ENCODE assay signal across 16 cellular contexts in genomic region chr10:12597176-12597575, GRCh38.
DNase-seq lines count a peak whose midpoint lies in the region; ATAC-seq and TF ChIP-seq lines count a peak whose summit lies in the region.
"Had no signal": no experiment of that assay in that cellular context is flagged by ENCODE, and none has a peak within 500 bp of the region (broad histone marks: within the 10 kb centered on the region; RNA-seq: fewer than 3 reads in every experiment).

No MANE protein-coding gene starts in this region.

- H3K36me3 ChIP-seq in A673 (ENCODE audit: insufficient read depth, low read length, poor library complexity, severe bottlenecking): no peaks in the 10 kb centered on the region
- H3K36me3 ChIP-seq: HAP-1 had no signal

- H3K27me3 ChIP-seq in A673 (replicated peaks; ENCODE audit: insufficient read depth, low read depth, low read length, poor library complexity): no peaks in the 10 kb centered on the region
- no peaks in the 10 kb centered on the region for H3K27me3 ChIP-seq in CD4-positive, alpha-beta T cell (ENCODE audit: control insufficient read depth, insufficient read depth, low read length)

- no TSS peak for BruUV-seq in A673 (replicated peaks; lab: Mats Ljungman, UMichigan)

- peak overlapping the region; percentile 96 for H3K27ac Mint-ChIP-seq in CD4-positive, alpha-beta T cell
- H3K27ac Mint-ChIP-seq in activated T-helper 17 cell treated with anti-CD3 and anti-CD28 coated beads, Interleukin-2, amount 50 U/mL, for 72 hours: no peak overlapping the region
- peak overlapping the region; percentile 36 for H3K27ac Mint-ChIP-seq in stimulated activated effector memory CD8-positive, alpha-beta T cell treated with anti-CD3 and anti-CD28 coated beads, Interleukin-12 subunit alpha, Interleukin-12 subunit beta, amount 100 ng/mL, for 72 hours

- peak overlapping the region; percentile 28 for H3K27ac ChIP-seq in A673 (ENCODE audit: low read depth, low read length, poor library complexity, severe bottlenecking)
- H3K27ac ChIP-seq in CD4-positive, alpha-beta T cell (ENCODE audit: low read depth, low read length): no peak overlapping the region
- H3K27ac ChIP-seq: C4-2B, GM23248 had no signal

- intact Hi-C loops in A673 (cut with micrococcal nuclease; ENCODE audit: unreplicated experiment): no loop called here
- intact Hi-C loops in CD4-positive, alpha-beta T cell (cut with DNase I, micrococcal nuclease): no loop called here

- H3K4me1 Mint-ChIP-seq in CD4-positive, alpha-beta T cell (ENCODE audit: low read depth): peaks cover 80% of the 10 kb centered on the region
- peaks cover 51% of the 10 kb centered on the region for H3K4me1 Mint-ChIP-seq in activated T-helper 17 cell treated with anti-CD3 and anti-CD28 coated beads, Interleukin-2, amount 50 U/mL, for 72 hours
- H3K4me1 Mint-ChIP-seq in stimulated activated effector memory CD8-positive, alpha-beta T cell treated with anti-CD3 and anti-CD28 coated beads, Interleukin-12 subunit alpha, Interleukin-12 subunit beta, amount 100 ng/mL, for 72 hours: peaks cover 38% of the 10 kb centered on the region

- peaks cover 8% of the 10 kb centered on the region for H3K36me3 Mint-ChIP-seq in CD4-positive, alpha-beta T cell (ENCODE audit: low read depth)
- H3K36me3 Mint-ChIP-seq in activated T-helper 17 cell treated with anti-CD3 and anti-CD28 coated beads, Interleukin-2, amount 50 U/mL, for 72 hours (ENCODE audit: low read depth): no peaks in the 10 kb centered on the region
- H3K36me3 Mint-ChIP-seq in stimulated activated effector memory CD8-positive, alpha-beta T cell treated with anti-CD3 and anti-CD28 coated beads, Interleukin-12 subunit alpha, Interleukin-12 subunit beta, amount 100 ng/mL, for 72 hours: peaks cover 9% of the 10 kb centered on the region

- H3K27me3 Mint-ChIP-seq in CD4-positive, alpha-beta T cell: no peaks in the 10 kb centered on the region
- H3K27me3 Mint-ChIP-seq in activated T-helper 17 cell treated with anti-CD3 and anti-CD28 coated beads, Interleukin-2, amount 50 U/mL, for 72 hours: no peaks in the 10 kb centered on the region
- H3K27me3 Mint-ChIP-seq: B cell; CD4-positive, alpha-beta memory T cell; IgD-negative memory B cell had no signal

- H3K4me1 ChIP-seq in A673 (ENCODE audit: insufficient read depth, low read length, poor library complexity, severe bottlenecking): peaks cover 20% of the 10 kb centered on the region
- H3K4me1 ChIP-seq: HAP-1 had no signal

- H3K9me3 Mint-ChIP-seq in CD4-positive, alpha-beta T cell: peaks cover 3% of the 10 kb centered on the region
- H3K9me3 Mint-ChIP-seq in activated T-helper 17 cell treated with anti-CD3 and anti-CD28 coated beads, Interleukin-2, amount 50 U/mL, for 72 hours: peaks cover 8% of the 10 kb centered on the region
- peaks cover 5% of the 10 kb centered on the region for H3K9me3 Mint-ChIP-seq in stimulated activated effector memory CD8-positive, alpha-beta T cell treated with anti-CD3 and anti-CD28 coated beads, Interleukin-12 subunit alpha, Interleukin-12 subunit beta, amount 100 ng/mL, for 72 hours
- H3K9me3 Mint-ChIP-seq: IgD-negative memory B cell had no signal

- TF ChIP-seq CTCF in A673 (conservative IDR thresholded peaks at IDR 0.05; ENCODE audit: low read depth, low read length): no peak
- TF ChIP-seq CTCF in CD4-positive, alpha-beta T cell (IDR thresholded peaks at IDR 0.05): no peak

- CTCF ChIA-PET in A673 (lab: Charles Lee): interaction anchor here (0.6 kb wide), 1 partner anchor 236 kb away, joined by 4 read pairs; no protein-coding TSS in a partner anchor
- CTCF ChIA-PET in CD4-positive, alpha-beta T cell (lab: Charles Lee): interaction anchor here (0.6 kb wide), 1 partner anchor 666 kb away, joined by 3 read pairs; no protein-coding TSS in a partner anchor

- POLR2A ChIA-PET in A673 (lab: Charles Lee; ENCODE audit: low non-redundant PET): no interaction called here
- POLR2A ChIA-PET in CD4-positive, alpha-beta T cell (lab: Charles Lee): interaction anchor here (0.8 to 0.9 kb wide), 2 partner anchors 8 to 9 kb away, joined by 3 to 5 read pairs; no protein-coding TSS in a partner anchor

- ATAC-seq in CD4-positive, alpha-beta T cell (ENCODE audit: poor library complexity): no peak
- no peak for ATAC-seq in activated T-helper 17 cell treated with anti-CD3 and anti-CD28 coated beads, Interleukin-2, amount 50 U/mL, for 72 hours (replicated peaks)
- ATAC-seq in stimulated activated effector memory CD8-positive, alpha-beta T cell treated with anti-CD3 and anti-CD28 coated beads, Interleukin-12 subunit alpha, Interleukin-12 subunit beta, amount 100 ng/mL, for 72 hours: no peak
- no peak for ATAC-seq in HG02678 (IDR thresholded peaks at IDR 0.05; ENCODE audit: unreplicated experiment)
- ATAC-seq: GM12878 had no signal

- peaks cover 5% of the 10 kb centered on the region for H3K9me3 ChIP-seq in A673 (ENCODE audit: low read depth, low read length, poor library complexity, severe bottlenecking)
- no peaks in the 10 kb centered on the region for H3K9me3 ChIP-seq in CD4-positive, alpha-beta T cell (ENCODE audit: control insufficient read depth, low read length)
- H3K9me3 ChIP-seq: HAP-1 had no signal

- H3K4me3 ChIP-seq in A673 (ENCODE audit: low read depth, low read length, poor library complexity, severe bottlenecking): no peak overlapping the region
- H3K4me3 ChIP-seq: GM12878, GM23248, HAP-1 had no signal

- DNase-seq in A673 (ENCODE audit: low spot score): no peak
- no peak for DNase-seq in CD4-positive, alpha-beta T cell
- DNase-seq in stimulated activated effector memory CD8-positive, alpha-beta T cell treated with anti-CD3 and anti-CD28 coated beads, Interleukin-12 subunit alpha, Interleukin-12 subunit beta, amount 100 ng/mL, for 72 hours (ENCODE audit: low spot score in 2 of 2): no peak
- no peak for DNase-seq in GF-D8 (lab: John Stamatoyannopoulos, UW)
- DNase-seq in stimulated activated CD4-positive, alpha-beta T cell treated with anti-CD3 and anti-CD28 coated beads, Interleukin-4, amount 100 ng/mL, for 24 hours: no peak
- DNase-seq: 8988T; CD4-positive, alpha-beta memory T cell; GM23248; KBM-7 had no signal

- H3K4me3 Mint-ChIP-seq in CD4-positive, alpha-beta T cell: no peak overlapping the region
- H3K4me3 Mint-ChIP-seq in activated T-helper 17 cell treated with anti-CD3 and anti-CD28 coated beads, Interleukin-2, amount 50 U/mL, for 72 hours: peak overlapping the region; percentile 76
- H3K4me3 Mint-ChIP-seq in stimulated activated effector memory CD8-positive, alpha-beta T cell treated with anti-CD3 and anti-CD28 coated beads, Interleukin-12 subunit alpha, Interleukin-12 subunit beta, amount 100 ng/mL, for 72 hours: no peak overlapping the region
- H3K4me3 Mint-ChIP-seq: B cell, IgD-negative memory B cell had no signal
